1 cellular context compared by ENCODE assay signal in the genomic region with DNA sequence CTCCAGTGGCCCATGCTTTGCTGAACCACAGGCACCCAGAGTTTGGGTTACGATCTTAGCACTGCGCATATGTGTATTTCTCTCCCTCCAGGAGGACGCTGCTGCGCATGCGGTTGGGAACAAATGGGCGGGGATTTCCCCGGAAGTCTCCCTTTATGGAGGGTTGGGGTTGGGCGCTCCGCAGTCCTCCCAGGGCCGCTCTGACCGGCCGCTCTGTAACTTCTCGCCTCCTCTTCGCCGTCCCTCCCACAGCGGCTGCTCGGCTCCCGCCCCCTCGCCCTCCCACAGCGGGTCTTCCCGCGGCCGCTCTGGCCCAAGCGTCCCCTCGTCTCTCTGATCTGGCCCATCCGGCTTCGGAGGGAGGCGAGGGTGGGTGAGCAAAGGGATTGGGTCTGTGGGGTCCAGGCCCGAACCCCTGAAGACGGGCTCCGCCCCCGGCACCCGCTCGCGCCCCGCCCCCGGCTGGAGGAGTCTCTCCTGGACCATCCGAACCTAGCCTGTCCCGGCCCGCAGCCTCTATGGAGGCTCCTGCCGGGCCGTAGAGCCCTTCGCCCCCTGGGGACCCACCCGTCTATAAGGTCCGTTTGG.
TF ChIP-seq lines count a peak whose summit lies in the region.

A gene with protein sequence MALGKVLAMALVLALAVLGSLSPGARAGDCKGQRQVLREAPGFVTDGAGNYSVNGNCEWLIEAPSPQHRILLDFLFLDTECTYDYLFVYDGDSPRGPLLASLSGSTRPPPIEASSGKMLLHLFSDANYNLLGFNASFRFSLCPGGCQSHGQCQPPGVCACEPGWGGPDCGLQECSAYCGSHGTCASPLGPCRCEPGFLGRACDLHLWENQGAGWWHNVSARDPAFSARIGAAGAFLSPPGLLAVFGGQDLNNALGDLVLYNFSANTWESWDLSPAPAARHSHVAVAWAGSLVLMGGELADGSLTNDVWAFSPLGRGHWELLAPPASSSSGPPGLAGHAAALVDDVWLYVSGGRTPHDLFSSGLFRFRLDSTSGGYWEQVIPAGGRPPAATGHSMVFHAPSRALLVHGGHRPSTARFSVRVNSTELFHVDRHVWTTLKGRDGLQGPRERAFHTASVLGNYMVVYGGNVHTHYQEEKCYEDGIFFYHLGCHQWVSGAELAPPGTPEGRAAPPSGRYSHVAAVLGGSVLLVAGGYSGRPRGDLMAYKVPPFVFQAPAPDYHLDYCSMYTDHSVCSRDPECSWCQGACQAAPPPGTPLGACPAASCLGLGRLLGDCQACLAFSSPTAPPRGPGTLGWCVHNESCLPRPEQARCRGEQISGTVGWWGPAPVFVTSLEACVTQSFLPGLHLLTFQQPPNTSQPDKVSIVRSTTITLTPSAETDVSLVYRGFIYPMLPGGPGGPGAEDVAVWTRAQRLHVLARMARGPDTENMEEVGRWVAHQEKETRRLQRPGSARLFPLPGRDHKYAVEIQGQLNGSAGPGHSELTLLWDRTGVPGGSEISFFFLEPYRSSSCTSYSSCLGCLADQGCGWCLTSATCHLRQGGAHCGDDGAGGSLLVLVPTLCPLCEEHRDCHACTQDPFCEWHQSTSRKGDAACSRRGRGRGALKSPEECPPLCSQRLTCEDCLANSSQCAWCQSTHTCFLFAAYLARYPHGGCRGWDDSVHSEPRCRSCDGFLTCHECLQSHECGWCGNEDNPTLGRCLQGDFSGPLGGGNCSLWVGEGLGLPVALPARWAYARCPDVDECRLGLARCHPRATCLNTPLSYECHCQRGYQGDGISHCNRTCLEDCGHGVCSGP (N-terminal part only) (plus strand): TSS at position 328 of the 588 bp plus-strand sequence. CDS start 609 bp downstream, outside the sequence.

TF ChIP-seq in HCT116, 20 proteins besides CTCF, POLR2A, EP300 and RAD21:
- TF ChIP-seq, protein P1, sequence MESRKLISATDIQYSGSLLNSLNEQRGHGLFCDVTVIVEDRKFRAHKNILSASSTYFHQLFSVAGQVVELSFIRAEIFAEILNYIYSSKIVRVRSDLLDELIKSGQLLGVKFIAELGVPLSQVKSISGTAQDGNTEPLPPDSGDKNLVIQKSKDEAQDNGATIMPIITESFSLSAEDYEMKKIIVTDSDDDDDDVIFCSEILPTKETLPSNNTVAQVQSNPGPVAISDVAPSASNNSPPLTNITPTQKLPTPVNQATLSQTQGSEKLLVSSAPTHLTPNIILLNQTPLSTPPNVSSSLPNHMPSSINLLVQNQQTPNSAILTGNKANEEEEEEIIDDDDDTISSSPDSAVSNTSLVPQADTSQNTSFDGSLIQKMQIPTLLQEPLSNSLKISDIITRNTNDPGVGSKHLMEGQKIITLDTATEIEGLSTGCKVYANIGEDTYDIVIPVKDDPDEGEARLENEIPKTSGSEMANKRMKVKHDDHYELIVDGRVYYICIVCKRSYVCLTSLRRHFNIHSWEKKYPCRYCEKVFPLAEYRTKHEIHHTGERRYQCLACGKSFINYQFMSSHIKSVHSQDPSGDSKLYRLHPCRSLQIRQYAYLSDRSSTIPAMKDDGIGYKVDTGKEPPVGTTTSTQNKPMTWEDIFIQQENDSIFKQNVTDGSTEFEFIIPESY (IDR thresholded peaks at IDR 0.05; ENCODE audit: extremely low read depth, insufficient replicate concordance, low read length): no peak
- peak; percentile 100 for TF ChIP-seq SRF (IDR thresholded peaks at IDR 0.05; ENCODE audit: low read depth)
- no peak for TF ChIP-seq EZH2phosphoT487 (IDR thresholded peaks at IDR 0.05; ENCODE audit: borderline replicate concordance)
- no peak for TF ChIP-seq TCF7L2 (IDR thresholded peaks at IDR 0.05; ENCODE audit: borderline replicate concordance, extremely low read depth, insufficient read depth, insufficient read length)
- no peak for TF ChIP-seq FOSL1 (IDR thresholded peaks at IDR 0.05; ENCODE audit: low read depth)
- no peak for TF ChIP-seq CEBPB (IDR thresholded peaks at IDR 0.05; ENCODE audit: low read depth)
- TF ChIP-seq YY1 (IDR thresholded peaks at IDR 0.05; ENCODE audit: extremely low read depth, insufficient replicate concordance, low read depth, low read length): no peak
- TF ChIP-seq JUND (IDR thresholded peaks at IDR 0.05): no peak
- no peak for TF ChIP-seq SIN3A (IDR thresholded peaks at IDR 0.05; ENCODE audit: low read depth)
- no peak for TF ChIP-seq EZH2 (IDR thresholded peaks at IDR 0.05)
- TF ChIP-seq ELF1 (IDR thresholded peaks at IDR 0.05; ENCODE audit: borderline replicate concordance, low read depth): no peak; the same call in 1 of the 2 replicates
- TF ChIP-seq, protein P2, sequence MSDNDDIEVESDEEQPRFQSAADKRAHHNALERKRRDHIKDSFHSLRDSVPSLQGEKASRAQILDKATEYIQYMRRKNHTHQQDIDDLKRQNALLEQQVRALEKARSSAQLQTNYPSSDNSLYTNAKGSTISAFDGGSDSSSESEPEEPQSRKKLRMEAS (IDR thresholded peaks at IDR 0.05): no peak; the same call in 1 of the 2 replicates
- peak; percentile 71 for TF ChIP-seq SP1 (IDR thresholded peaks at IDR 0.05; ENCODE audit: low read depth)
- no peak for TF ChIP-seq ZNF274 (IDR thresholded peaks at IDR 0.05; ENCODE audit: low read depth, low read length)
- TF ChIP-seq POLR2AphosphoS5 (IDR thresholded peaks at IDR 0.05; ENCODE audit: low read depth, low read length): peak; percentile 74
- peak; percentile 78 for TF ChIP-seq EGR1 (IDR thresholded peaks at IDR 0.05; ENCODE audit: low read depth)
- TF ChIP-seq, protein P3, sequence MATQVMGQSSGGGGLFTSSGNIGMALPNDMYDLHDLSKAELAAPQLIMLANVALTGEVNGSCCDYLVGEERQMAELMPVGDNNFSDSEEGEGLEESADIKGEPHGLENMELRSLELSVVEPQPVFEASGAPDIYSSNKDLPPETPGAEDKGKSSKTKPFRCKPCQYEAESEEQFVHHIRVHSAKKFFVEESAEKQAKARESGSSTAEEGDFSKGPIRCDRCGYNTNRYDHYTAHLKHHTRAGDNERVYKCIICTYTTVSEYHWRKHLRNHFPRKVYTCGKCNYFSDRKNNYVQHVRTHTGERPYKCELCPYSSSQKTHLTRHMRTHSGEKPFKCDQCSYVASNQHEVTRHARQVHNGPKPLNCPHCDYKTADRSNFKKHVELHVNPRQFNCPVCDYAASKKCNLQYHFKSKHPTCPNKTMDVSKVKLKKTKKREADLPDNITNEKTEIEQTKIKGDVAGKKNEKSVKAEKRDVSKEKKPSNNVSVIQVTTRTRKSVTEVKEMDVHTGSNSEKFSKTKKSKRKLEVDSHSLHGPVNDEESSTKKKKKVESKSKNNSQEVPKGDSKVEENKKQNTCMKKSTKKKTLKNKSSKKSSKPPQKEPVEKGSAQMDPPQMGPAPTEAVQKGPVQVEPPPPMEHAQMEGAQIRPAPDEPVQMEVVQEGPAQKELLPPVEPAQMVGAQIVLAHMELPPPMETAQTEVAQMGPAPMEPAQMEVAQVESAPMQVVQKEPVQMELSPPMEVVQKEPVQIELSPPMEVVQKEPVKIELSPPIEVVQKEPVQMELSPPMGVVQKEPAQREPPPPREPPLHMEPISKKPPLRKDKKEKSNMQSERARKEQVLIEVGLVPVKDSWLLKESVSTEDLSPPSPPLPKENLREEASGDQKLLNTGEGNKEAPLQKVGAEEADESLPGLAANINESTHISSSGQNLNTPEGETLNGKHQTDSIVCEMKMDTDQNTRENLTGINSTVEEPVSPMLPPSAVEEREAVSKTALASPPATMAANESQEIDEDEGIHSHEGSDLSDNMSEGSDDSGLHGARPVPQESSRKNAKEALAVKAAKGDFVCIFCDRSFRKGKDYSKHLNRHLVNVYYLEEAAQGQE (IDR thresholded peaks at IDR 0.05; ENCODE audit: low read depth): no peak
